In genomic region chr20:53878262-53879047, GRCh38 we compare ENCODE assay signal across 30 cellular contexts.
DNase-seq lines count a peak whose midpoint lies in the region; ATAC-seq, FAIRE-seq and TF ChIP-seq lines count a peak whose summit lies in the region.
"Had no signal": no experiment of that assay in that cellular context is flagged by ENCODE, and none has a peak within 500 bp of the region (broad histone marks: within the 10 kb centered on the region; RNA-seq: fewer than 3 reads in every experiment).

No MANE protein-coding gene starts in this region.

- in situ Hi-C loops in GM13976 (cut with MboI; ENCODE audit: low sequenced_read_pairs, unreplicated experiment): no loop called here

- no peaks in the 10 kb centered on the region for H3K36me3 ChIP-seq in CD4-positive, CD25-positive, alpha-beta regulatory T cell (ENCODE audit: control insufficient read depth, insufficient read depth, low read length)
- H3K36me3 ChIP-seq in endothelial cell of umbilical vein (ENCODE audit: control insufficient read depth in 2 of 2, extremely low read depth in 1 of 2, insufficient read depth in 2 of 2, low read length in 2 of 2): no peaks in the 10 kb centered on the region
- no peaks in the 10 kb centered on the region for H3K36me3 ChIP-seq in mucosa of descending colon (ENCODE audit: low read depth)
- H3K36me3 ChIP-seq: BLaER1, esophagus squamous epithelium, SJSA1, thyroid gland had no signal

- CTCF ChIA-PET in endothelial cell of umbilical vein (lab: Charles Lee): interaction anchor here (0.9 to 2.2 kb wide), 6 partner anchors 8 to 299 kb away, joined by 3 to 10 read pairs (median 5); no protein-coding TSS in a partner anchor

- DNase-seq in CD4-positive, CD25-positive, alpha-beta regulatory T cell: no peak
- peak; percentile 35 for DNase-seq in LHCN-M2 (ENCODE audit: low read depth)
- DNase-seq in endothelial cell of umbilical vein (ENCODE audit: low read depth, low spot score): peak; percentile 73
- no peak for DNase-seq in mucosa of descending colon
- DNase-seq in GM13976 (ENCODE audit: low spot score): no peak
- DNase-seq in NCI-H1048 (lab: John Stamatoyannopoulos, UW): no peak
- DNase-seq: activated CD4-positive, alpha-beta T cell treated with anti-CD3 and anti-CD28 coated beads for 1 hour; activated effector memory CD4-positive, alpha-beta T cell treated with anti-CD3 and anti-CD28 coated beads, Interleukin-2, amount 50 U/mL, for 16 hours; amniotic stem cell; COR-L47; DMS79 treated with DMSO at 0.1 percent for 48 hours; effector memory CD4-positive, alpha-beta T cell; esophagus squamous epithelium; mammary epithelial cell; NCI-H1105 treated with DMSO at 0.1 percent for 48 hours; NCI-H2029 treated with DMSO at 0.1 percent for 48 hours; NCI-H446 treated with DMSO at 0.1 percent for 48 hours; stimulated activated naive CD8-positive, alpha-beta T cell treated with anti-CD3 and anti-CD28 coated beads, Interleukin-15, amount 100 ng/mL, for 72 hours; T-helper 1 cell; thyroid gland had no signal

- no peaks in the 10 kb centered on the region for H3K79me2 ChIP-seq in endothelial cell of umbilical vein (ENCODE audit: control insufficient read depth, insufficient read depth, low read length)

- FAIRE-seq in endothelial cell of umbilical vein (lab: Jason Lieb, UNC): peak; percentile 12
- FAIRE-seq: colon, GM12891, islet of Langerhans, RCC 7860, TTC549 had no signal

- no TSS peak for BruUV-seq in endothelial cell of umbilical vein (replicated peaks; lab: Mats Ljungman, UMichigan)

- H3K4me1 Mint-ChIP-seq in CD4-positive, CD25-positive, alpha-beta regulatory T cell: peaks cover 0 to 22% (median 9%) of the 10 kb centered on the region in 4 donors

- no peaks in the 10 kb centered on the region for H4K20me1 ChIP-seq in endothelial cell of umbilical vein (replicated peaks; ENCODE audit: control insufficient read depth, extremely low read depth, insufficient read depth, low read length)
- H4K20me1 ChIP-seq: BLaER1 had no signal

- H3K4me2 ChIP-seq in endothelial cell of umbilical vein (ENCODE audit: insufficient read depth, low read length): no peak overlapping the region
- H3K4me2 ChIP-seq: BLaER1 had no signal

- H3K4me3 ChIP-seq in CD4-positive, CD25-positive, alpha-beta regulatory T cell (ENCODE audit: low read depth, low read length): no peak overlapping the region
- no peak overlapping the region for H3K4me3 ChIP-seq in endothelial cell of umbilical vein (replicated peaks in 1 of 3; ENCODE audit: insufficient read depth in 1 of 3, low read depth in 1 of 3, low read length in 3 of 3)
- H3K4me3 ChIP-seq in mucosa of descending colon: no peak overlapping the region
- H3K4me3 ChIP-seq: BLaER1, esophagus squamous epithelium, SJSA1, thyroid gland had no signal

- H3K4me3 Mint-ChIP-seq in CD4-positive, CD25-positive, alpha-beta regulatory T cell: no peak overlapping the region
- H3K4me3 Mint-ChIP-seq: stimulated activated naive CD8-positive, alpha-beta T cell treated with anti-CD3 and anti-CD28 coated beads, Interleukin-15, amount 100 ng/mL, for 72 hours had no signal

- peaks cover 3% of the 10 kb centered on the region for H3K4me1 ChIP-seq in CD4-positive, CD25-positive, alpha-beta regulatory T cell (ENCODE audit: control insufficient read depth, insufficient read depth, low read length, poor library complexity, severe bottlenecking)
- H3K4me1 ChIP-seq in endothelial cell of umbilical vein (ENCODE audit: control insufficient read depth, extremely low read depth, insufficient read depth, low read length): peaks cover 3% of the 10 kb centered on the region
- peaks cover 17% of the 10 kb centered on the region for H3K4me1 ChIP-seq in mucosa of descending colon (ENCODE audit: low read depth)

- peak overlapping the region; percentile 44 to 67 (median 65) for H3K27ac Mint-ChIP-seq in CD4-positive, CD25-positive, alpha-beta regulatory T cell
- H3K27ac Mint-ChIP-seq: stimulated activated naive CD8-positive, alpha-beta T cell treated with anti-CD3 and anti-CD28 coated beads, Interleukin-15, amount 100 ng/mL, for 72 hours had no signal

- POLR2A ChIA-PET in endothelial cell of umbilical vein (lab: Charles Lee): no interaction called here

- TF ChIP-seq POLR2A in endothelial cell of umbilical vein (IDR thresholded peaks at IDR 0.05; ENCODE audit: low read depth, low read length): no peak

- H3K27me3 ChIP-seq in CD4-positive, CD25-positive, alpha-beta regulatory T cell (ENCODE audit: control insufficient read depth, insufficient read depth, low read length): no peaks in the 10 kb centered on the region
- no peaks in the 10 kb centered on the region for H3K27me3 ChIP-seq in endothelial cell of umbilical vein (ENCODE audit: control insufficient read depth in 2 of 2, insufficient read depth in 2 of 2, low read length in 2 of 2)
- H3K27me3 ChIP-seq: BLaER1, esophagus squamous epithelium, SJSA1, thyroid gland had no signal

- no peak overlapping the region for H2AFZ ChIP-seq in endothelial cell of umbilical vein (ENCODE audit: low read depth, low read length)

- dilution Hi-C loops in endothelial cell of umbilical vein (cut with MboI; ENCODE audit: extremely low pct_ligation_motif_present, low sequenced_read_pairs): no loop called here

- no peak for TF ChIP-seq CTCF in endothelial cell of umbilical vein (IDR thresholded peaks at IDR 0.05; ENCODE audit: extremely low read depth in 1 of 2, insufficient read depth in 1 of 2, low read depth in 1 of 2, low read length in 2 of 2)
- TF ChIP-seq CTCF in mucosa of descending colon (IDR thresholded peaks at IDR 0.05): no peak
- TF ChIP-seq CTCF in GM13976 (IDR thresholded peaks at IDR 0.05; ENCODE audit: borderline replicate concordance, control extremely low read depth, extremely low read depth, insufficient read depth, missing control alignments): no peak

- no peaks in the 10 kb centered on the region for H3K27me3 Mint-ChIP-seq in CD4-positive, CD25-positive, alpha-beta regulatory T cell
- H3K27me3 Mint-ChIP-seq: stimulated activated naive CD8-positive, alpha-beta T cell treated with anti-CD3 and anti-CD28 coated beads, Interleukin-15, amount 100 ng/mL, for 72 hours had no signal

- no peaks in the 10 kb centered on the region for H3K9me3 Mint-ChIP-seq in CD4-positive, CD25-positive, alpha-beta regulatory T cell

- H3K36me3 Mint-ChIP-seq in CD4-positive, CD25-positive, alpha-beta regulatory T cell: no peaks in the 10 kb centered on the region

- H3K9me1 ChIP-seq in endothelial cell of umbilical vein (replicated peaks; ENCODE audit: control insufficient read depth, extremely low read depth, insufficient read depth, low read length): no peaks in the 10 kb centered on the region

- H3K9ac ChIP-seq in endothelial cell of umbilical vein (replicated peaks; ENCODE audit: extremely low read depth, insufficient read depth, low read length): no peak overlapping the region
- H3K9ac ChIP-seq: BLaER1 had no signal

- intact Hi-C loops in endothelial cell of umbilical vein (cut with micrococcal nuclease): loop anchor here (5.0 kb wide), 1 partner anchor 141 kb away; no protein-coding TSS in a partner anchor
- intact Hi-C loops in mucosa of descending colon (cut with DNase I, micrococcal nuclease): loop anchor here in 1 of 2 donors (10.0 kb wide), 1 partner anchor 304 kb away; no protein-coding TSS in a partner anchor

- no peak overlapping the region for H3K27ac ChIP-seq in CD4-positive, CD25-positive, alpha-beta regulatory T cell (ENCODE audit: insufficient read depth, low read length, poor library complexity, severe bottlenecking)
- H3K27ac ChIP-seq in endothelial cell of umbilical vein (ENCODE audit: insufficient read depth, low read depth, low read length): no peak overlapping the region
- H3K27ac ChIP-seq: BLaER1, esophagus squamous epithelium, SJSA1, thyroid gland had no signal

- H3K9me3 ChIP-seq in CD4-positive, CD25-positive, alpha-beta regulatory T cell (ENCODE audit: control insufficient read depth in 2 of 2, low read length in 2 of 2): no peaks in the 10 kb centered on the region
- no peaks in the 10 kb centered on the region for H3K9me3 ChIP-seq in endothelial cell of umbilical vein (replicated peaks; ENCODE audit: control insufficient read depth, insufficient read depth, low read length)
- no peaks in the 10 kb centered on the region for H3K9me3 ChIP-seq in mucosa of descending colon
- H3K9me3 ChIP-seq: BLaER1, esophagus squamous epithelium, SJSA1, thyroid gland had no signal

- no peak for ATAC-seq in CD4-positive, CD25-positive, alpha-beta regulatory T cell (ENCODE audit: low read depth in 2 of 2)
- ATAC-seq in mucosa of descending colon (peak; percentile 16), HG03442 (IDR thresholded peaks at IDR 0.05; ENCODE audit: unreplicated experiment) (no peak), GM18868 (IDR thresholded peaks at IDR 0.05; ENCODE audit: unreplicated experiment) (no peak)
- ATAC-seq: HCT116 had no signal

TF ChIP-seq in endothelial cell of umbilical vein, 7 proteins besides CTCF, POLR2A, EP300 and RAD21:
- TF ChIP-seq FOS (IDR thresholded peaks at IDR 0.05; ENCODE audit: borderline replicate concordance, insufficient read depth, low read length) (no peak), EZH2 (IDR thresholded peaks at IDR 0.05; ENCODE audit: borderline replicate concordance, low read depth, low read length, severe bottlenecking) (no peak), JUN (IDR thresholded peaks at IDR 0.05; ENCODE audit: borderline replicate concordance, insufficient read depth, insufficient read length, low read depth) (no peak), POLR2AphosphoS5 (IDR thresholded peaks at IDR 0.05; ENCODE audit: insufficient read depth, low read depth, low read length) (no peak), MYC (IDR thresholded peaks at IDR 0.05; ENCODE audit: low read depth, low read length) (no peak), MAX (IDR thresholded peaks at IDR 0.05; ENCODE audit: insufficient read depth, insufficient read length) (no peak), GATA2 (IDR thresholded peaks at IDR 0.05; ENCODE audit: insufficient read depth, insufficient read length, low read depth, low read length) (no peak)

Comparison
In these comparisons a context has a peak if more than half of its experiments do, and no peak if none do; other contexts are left out.
1. DNase-seq: peak in LHCN-M2 (single experiment) and endothelial cell of umbilical vein (single experiment); none in CD4-positive, CD25-positive, alpha-beta regulatory T cell (0 of 3), mucosa of descending colon (0 of 3), GM13976 (single experiment) and NCI-H1048 (single experiment).